18 cellular contexts compared by ENCODE assay signal in genomic region chr4:81609844-81610243, GRCh38.
"Had no signal": no experiment of that assay in that cellular context is flagged by ENCODE, and none has a peak within 500 bp of the region (broad histone marks: within the 10 kb centered on the region; RNA-seq: fewer than 3 reads in every experiment).

No MANE protein-coding gene starts in this region.

- H3K36me3 Mint-ChIP-seq: activated CD8-positive, alpha-beta memory T cell treated with anti-CD3 and anti-CD28 coated beads, Interleukin-2, amount 10 ng/mL, durations not matched to agents 7 days and 5 days had no signal

- H3K27ac ChIP-seq: dorsolateral prefrontal cortex, hepatocyte, ovary, sigmoid colon, transverse colon, vagina had no signal

- H3K79me2 ChIP-seq: hepatocyte had no signal

- H3K9me3 ChIP-seq: ovary, sigmoid colon, transverse colon, vagina had no signal

- H2AFZ ChIP-seq: hepatocyte had no signal

- H3K36me3 ChIP-seq: ovary, sigmoid colon, transverse colon, vagina had no signal

- H3K4me3 ChIP-seq: dorsolateral prefrontal cortex, hepatocyte, ovary, sigmoid colon, transverse colon, vagina had no signal

- H3K4me3 Mint-ChIP-seq: activated CD8-positive, alpha-beta memory T cell treated with anti-CD3 and anti-CD28 coated beads, Interleukin-2, amount 10 ng/mL, durations not matched to agents 7 days and 5 days; activated naive CD4-positive, alpha-beta T cell treated with anti-CD3 and anti-CD28 coated beads for 36 hours; activated naive CD8-positive, alpha-beta T cell treated with anti-CD3 and anti-CD28 coated beads, Interleukin-2, amount 50 U/mL, for 24 hours; endodermal cell had no signal

- ATAC-seq: activated CD8-positive, alpha-beta memory T cell treated with anti-CD3 and anti-CD28 coated beads, Interleukin-2, amount 10 ng/mL, durations not matched to agents 7 days and 5 days; activated naive CD8-positive, alpha-beta T cell treated with anti-CD3 and anti-CD28 coated beads, Interleukin-2, amount 50 U/mL, for 24 hours; left lobe of liver had no signal

- H3K27ac Mint-ChIP-seq: activated CD8-positive, alpha-beta memory T cell treated with anti-CD3 and anti-CD28 coated beads, Interleukin-2, amount 10 ng/mL, durations not matched to agents 7 days and 5 days; activated naive CD4-positive, alpha-beta T cell treated with anti-CD3 and anti-CD28 coated beads for 36 hours; activated T-helper 2 cell treated with anti-CD3 and anti-CD28 coated beads, Interferon-gamma antibody, Interleukin-2, Interleukin-4, amounts not matched to agents 10 μg/mL and 5 μg/mL and 100 μg/mL, durations not matched to agents 14 hours and 24 hours and 36 hours; endodermal cell had no signal

- H3K27me3 Mint-ChIP-seq: activated CD8-positive, alpha-beta memory T cell treated with anti-CD3 and anti-CD28 coated beads, Interleukin-2, amount 10 ng/mL, durations not matched to agents 7 days and 5 days; activated naive CD8-positive, alpha-beta T cell treated with anti-CD3 and anti-CD28 coated beads, Interleukin-2, amount 50 U/mL, for 24 hours had no signal

- H3K9me3 Mint-ChIP-seq: activated naive CD4-positive, alpha-beta T cell treated with anti-CD3 and anti-CD28 coated beads for 36 hours; activated naive CD8-positive, alpha-beta T cell treated with anti-CD3 and anti-CD28 coated beads, Interleukin-2, amount 50 U/mL, for 24 hours; activated T-helper 2 cell treated with anti-CD3 and anti-CD28 coated beads, Interferon-gamma antibody, Interleukin-2, Interleukin-4, amounts not matched to agents 10 μg/mL and 5 μg/mL and 100 μg/mL, durations not matched to agents 14 hours and 24 hours and 36 hours; endodermal cell had no signal

- H3K4me1 ChIP-seq: sigmoid colon, vagina had no signal

- DNase-seq: activated CD4-positive, alpha-beta T cell treated with anti-CD3 and anti-CD28 coated beads, Interleukin-2, amount 50 U/mL, for 48 hours; activated CD8-positive, alpha-beta memory T cell treated with anti-CD3 and anti-CD28 coated beads, Interleukin-2, amount 10 ng/mL, durations not matched to agents 7 days and 5 days; activated naive CD4-positive, alpha-beta T cell treated with anti-CD3 and anti-CD28 coated beads for 36 hours; activated naive CD8-positive, alpha-beta T cell treated with anti-CD3 and anti-CD28 coated beads, Interleukin-2, amount 50 U/mL, for 24 hours; activated T-cell treated with anti-CD3 and anti-CD28 coated beads, Interleukin-2, amount 50 U/mL, for 1 hour; dorsolateral prefrontal cortex; endodermal cell; erythroblast; ovary; sigmoid colon; stimulated activated CD4-positive, alpha-beta T cell treated with anti-CD3 and anti-CD28 coated beads, Interleukin-12 subunit alpha, Interleukin-12 subunit beta, amount 100 ng/mL, for 4 hours; stimulated activated naive CD4-positive, alpha-beta T cell treated with Interleukin-2 at 50 U/mL for 16 hours; substantia nigra had no signal

- H3K4me2 ChIP-seq: hepatocyte had no signal

- H3K27me3 ChIP-seq: hepatocyte, ovary, sigmoid colon, transverse colon, vagina had no signal
